ENCODE assay signal across 13 cellular contexts in genomic region chr2:113842919-113843736, GRCh38. TPM values are rescaled to one million over a fixed set of nuclear protein-coding genes. Genes with fewer than 3 reads are reported as not detected.
A peak's percentile ranks its signal among the peaks of the same experiment; 100 is the strongest.
DNase-seq lines count a peak whose midpoint lies in the region; ATAC-seq and TF ChIP-seq lines count a peak whose summit lies in the region.
"Had no signal": no experiment of that assay in that cellular context is flagged by ENCODE, and none has a peak within 500 bp of the region (broad histone marks: within the 10 kb centered on the region; RNA-seq: fewer than 3 reads in every experiment).

No MANE protein-coding gene starts in this region.

- no peak overlapping the region for H2AFZ ChIP-seq in hepatocyte

- ATAC-seq in HG02763 (IDR thresholded peaks at IDR 0.05; ENCODE audit: unreplicated experiment), result no peak
- ATAC-seq: HCT116, Right ventricle myocardium inferior had no signal

- no peaks in the 10 kb centered on the region for H3K27me3 Mint-ChIP-seq in mesothelial cell of epicardium (ENCODE audit: low read depth)
- H3K27me3 Mint-ChIP-seq: B cell had no signal

- no peaks in the 10 kb centered on the region for H3K27me3 ChIP-seq in hepatocyte

- H3K9me3 ChIP-seq in hepatocyte (ENCODE audit: low read depth), result no peaks in the 10 kb centered on the region

- WGBS in hepatocyte (ENCODE audit: low lambda C conversion rate, missing lambda C conversion rate), result 74% methylated on average over 14 of the region's 14 CpGs

- no peaks in the 10 kb centered on the region for H4K20me1 ChIP-seq in hepatocyte (ENCODE audit: insufficient read depth, poor library complexity, severe bottlenecking)

- peak overlapping the region; percentile 86 for H3K27ac Mint-ChIP-seq in mesothelial cell of epicardium
- H3K27ac Mint-ChIP-seq: B cell had no signal

- H3K4me1 ChIP-seq in hepatocyte (ENCODE audit: insufficient read depth), result peaks cover 6% of the 10 kb centered on the region

- no peaks in the 10 kb centered on the region for H3K36me3 ChIP-seq in hepatocyte (replicated peaks; ENCODE audit: insufficient read depth, low read depth)

- CTCF ChIA-PET in AG04449 (lab: Yijun Ruan, JAX), result interaction anchor here (1.6 kb wide), 1 partner anchor 34 kb away, joined by 3 read pairs; no protein-coding TSS in a partner anchor

- peaks cover 10% of the 10 kb centered on the region for H3K9me3 Mint-ChIP-seq in mesothelial cell of epicardium

- H3K4me3 Mint-ChIP-seq in mesothelial cell of epicardium, result peak overlapping the region; percentile 40
- H3K4me3 Mint-ChIP-seq: B cell had no signal

- H3K36me3 Mint-ChIP-seq in mesothelial cell of epicardium, result no peaks in the 10 kb centered on the region

- no peak overlapping the region for H3K27ac ChIP-seq in hepatocyte

- no peak for TF ChIP-seq EP300 in Ishikawa (IDR thresholded peaks at IDR 0.05; ENCODE audit: borderline replicate concordance)

- POLR2A ChIA-PET in AG04449 (lab: Yijun Ruan, JAX), result no interaction called here

- H3K4me3 ChIP-seq in AG04449 (ENCODE audit: low read depth, low read length), result no peak overlapping the region
- peak overlapping the region; percentile 5 for H3K4me3 ChIP-seq in epithelial cell of proximal tubule (ENCODE audit: low read depth, low read length)
- H3K4me3 ChIP-seq in hepatocyte, result no peak overlapping the region

- no peaks in the 10 kb centered on the region for H3K9me2 ChIP-seq in hepatocyte (replicated peaks; ENCODE audit: insufficient read depth)

- no peak for TF ChIP-seq CTCF in AG04449 (IDR thresholded peaks at IDR 0.05; ENCODE audit: insufficient read depth, low read length, missing control alignments)
- TF ChIP-seq CTCF in epithelial cell of proximal tubule (conservative IDR thresholded peaks at IDR 0.05; ENCODE audit: low read depth, low read length), result no peak
- no peak for TF ChIP-seq CTCF in mesothelial cell of epicardium (IDR thresholded peaks at IDR 0.05; ENCODE audit: unreplicated experiment)
- TF ChIP-seq CTCF in hepatocyte (IDR thresholded peaks at IDR 0.05; ENCODE audit: poor library complexity), result no peak

- DNase-seq in AG04449 (ENCODE audit: low read depth, low spot score) (peak; percentile 10), epithelial cell of proximal tubule (ENCODE audit: low read depth) (no peak), mesothelial cell of epicardium (ENCODE audit: low spot score in 2 of 2, unreplicated experiment in 2 of 2) (no peak), DMS79 (lab: John Stamatoyannopoulos, UW) (no peak), SKM-1 (lab: John Stamatoyannopoulos, UW; ENCODE audit: unreplicated experiment) (no peak), hepatocyte (ENCODE audit: low spot score) (no peak)
- DNase-seq: NCI-H1092 treated with DMSO at 0.1 percent for 48 hours, NCI-H526 had no signal

- H3K4me2 ChIP-seq in hepatocyte, result no peak overlapping the region

- peaks cover 20% of the 10 kb centered on the region for H3K4me1 Mint-ChIP-seq in mesothelial cell of epicardium
- H3K4me1 Mint-ChIP-seq: B cell had no signal

- no peak for TF ChIP-seq RAD21 in Ishikawa (IDR thresholded peaks at IDR 0.05; ENCODE audit: low read depth)

- H3K79me2 ChIP-seq in hepatocyte, result no peaks in the 10 kb centered on the region

TF ChIP-seq in Ishikawa, 13 proteins besides CTCF, POLR2A, EP300 and RAD21:
- TF ChIP-seq USF1 (IDR thresholded peaks at IDR 0.05) (no peak), CEBPB (IDR thresholded peaks at IDR 0.05) (peak; percentile 83)

RNA-seq across cellular contexts. Expression of gene ACTR3, which starts 46.8 kb away (rescaled TPM):
- total RNA-seq in epithelial cell of proximal tubule, result 255 and 301 TPM in 2 replicates
- 150 to 163 TPM (median 151 TPM) in 3 replicates for total RNA-seq in mesothelial cell of epicardium
- 180 and 194 TPM in 2 replicates for total RNA-seq in hepatocyte
- polyA plus RNA-seq in hepatocyte, result 119 and 140 TPM in 2 replicates
